Comparison of ENCODE assay signal across 26 cellular contexts in the genomic region with DNA sequence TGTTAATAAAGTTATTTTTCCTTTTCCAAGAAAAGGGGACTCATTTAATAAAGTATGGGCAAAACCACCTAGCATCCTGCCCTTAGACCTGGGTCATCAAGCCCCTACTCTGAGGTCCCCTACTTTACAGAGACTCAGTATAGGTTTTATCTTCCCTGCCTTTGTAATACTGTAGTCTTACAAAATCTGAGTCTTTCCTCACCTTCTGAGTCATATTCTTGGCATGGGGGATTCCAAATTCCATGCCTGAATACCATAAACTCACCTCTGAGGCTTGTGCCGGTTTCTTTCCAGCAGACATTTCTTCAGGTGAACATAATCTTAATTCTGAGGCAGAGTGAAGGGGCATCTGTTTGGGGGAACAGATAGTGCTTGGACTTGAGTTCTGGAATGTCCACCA.
"Had no signal": no experiment of that assay in that cellular context is flagged by ENCODE, and none has a peak within 500 bp of the region (broad histone marks: within the 10 kb centered on the region; RNA-seq: fewer than 3 reads in every experiment).

No MANE protein-coding gene starts in this region.

- H3K27ac ChIP-seq: epithelial cell of prostate, heart right ventricle, left lung, ovary, psoas muscle, sigmoid colon, stomach, thyroid gland, uterus had no signal

- DNase-seq: cortex of kidney; foreskin melanocyte; glutamatergic neuron; heart right ventricle; hippocampal formation; left cardiac atrium; left lung; naive thymus-derived CD8-positive, alpha-beta T cell; nephron progenitor cell; nucleus accumbens; ovary; posterior cingulate gyrus; psoas muscle; right cardiac atrium; sigmoid colon; stimulated activated CD4-positive, alpha-beta T cell treated with anti-CD3 and anti-CD28 coated beads, Interleukin-2, amount 100 ng/mL, for 24 hours; stimulated activated CD4-positive, alpha-beta T cell treated with anti-CD3 and anti-CD28 coated beads, Interleukin-4, amount 100 ng/mL, for 24 hours; stimulated activated naive CD4-positive, alpha-beta T cell treated with Interleukin-2 at 50 U/mL for 16 hours; stomach; thyroid gland; uterus had no signal

- H3K4me3 Mint-ChIP-seq: naive thymus-derived CD8-positive, alpha-beta T cell; nephron progenitor cell; stimulated activated effector memory CD8-positive, alpha-beta T cell treated with anti-CD3 and anti-CD28 coated beads, Interleukin-12 subunit alpha, Interleukin-12 subunit beta, amount 100 ng/mL, for 72 hours; type B pancreatic cell had no signal

- H3K27me3 ChIP-seq: heart right ventricle, left lung, ovary, sigmoid colon, stomach, thyroid gland, uterus had no signal

- ATAC-seq: esophagus mucosa; heart right ventricle; left lung; naive thymus-derived CD8-positive, alpha-beta T cell; psoas muscle; right cardiac atrium; stimulated activated effector memory CD8-positive, alpha-beta T cell treated with anti-CD3 and anti-CD28 coated beads, Interleukin-12 subunit alpha, Interleukin-12 subunit beta, amount 100 ng/mL, for 72 hours had no signal

- H3K4me1 Mint-ChIP-seq: naive thymus-derived CD8-positive, alpha-beta T cell; nephron progenitor cell; stimulated activated effector memory CD8-positive, alpha-beta T cell treated with anti-CD3 and anti-CD28 coated beads, Interleukin-12 subunit alpha, Interleukin-12 subunit beta, amount 100 ng/mL, for 72 hours had no signal

- H3K36me3 Mint-ChIP-seq: naive thymus-derived CD8-positive, alpha-beta T cell; stimulated activated effector memory CD8-positive, alpha-beta T cell treated with anti-CD3 and anti-CD28 coated beads, Interleukin-12 subunit alpha, Interleukin-12 subunit beta, amount 100 ng/mL, for 72 hours; type B pancreatic cell had no signal

- H3K9me3 ChIP-seq: ovary, psoas muscle, sigmoid colon, stomach, thyroid gland, uterus had no signal

- H3K27me3 Mint-ChIP-seq: naive thymus-derived CD8-positive, alpha-beta T cell; type B pancreatic cell had no signal

- H3K4me1 ChIP-seq: left lung, psoas muscle, sigmoid colon, stomach, thyroid gland, uterus had no signal

- H3K4me3 ChIP-seq: heart right ventricle, left lung, ovary, psoas muscle, sigmoid colon, stomach, thyroid gland, uterus had no signal

- FAIRE-seq: islet of Langerhans had no signal

- H3K36me3 ChIP-seq: heart right ventricle, left lung, ovary, sigmoid colon, stomach, thyroid gland, uterus had no signal

- H3K9me3 Mint-ChIP-seq: nephron progenitor cell, type B pancreatic cell had no signal

- H3K27ac Mint-ChIP-seq: naive thymus-derived CD8-positive, alpha-beta T cell; nephron progenitor cell; stimulated activated effector memory CD8-positive, alpha-beta T cell treated with anti-CD3 and anti-CD28 coated beads, Interleukin-12 subunit alpha, Interleukin-12 subunit beta, amount 100 ng/mL, for 72 hours; type B pancreatic cell had no signal
